Comparison of ENCODE assay signal across 13 cellular contexts in the genomic region with DNA sequence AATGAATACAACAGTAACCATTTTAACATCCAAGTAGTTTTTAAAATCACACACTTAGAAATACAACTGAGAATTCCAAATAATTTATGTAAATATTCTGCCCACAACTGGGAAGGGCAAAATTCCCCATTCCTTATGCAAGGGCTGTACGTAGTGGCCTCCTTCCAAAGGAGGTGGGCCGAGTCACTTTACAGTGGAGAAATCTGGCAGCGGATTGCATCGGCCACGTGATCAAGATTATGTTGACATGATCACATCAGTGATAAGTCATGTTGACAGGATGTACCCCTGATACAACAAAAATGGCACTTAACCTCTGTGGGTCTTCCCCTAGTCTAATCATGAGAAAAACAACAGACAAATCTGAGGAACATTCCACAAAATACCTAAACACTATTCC.
DNase-seq lines count a peak whose midpoint lies in the region; ATAC-seq, FAIRE-seq and TF ChIP-seq lines count a peak whose summit lies in the region.
"Had no signal": no experiment of that assay in that cellular context is flagged by ENCODE, and none has a peak within 500 bp of the region (broad histone marks: within the 10 kb centered on the region; RNA-seq: fewer than 3 reads in every experiment).

No MANE protein-coding gene starts in this region.

- no peak for TF ChIP-seq RAD21 in SK-N-SH (IDR thresholded peaks at IDR 0.05; ENCODE audit: low read length)

- TF ChIP-seq POLR2A in GM12891 (IDR thresholded peaks at IDR 0.05; ENCODE audit: low read depth, low read length), result no peak

- H3F3A ChIP-seq in SK-N-SH (replicated peaks; ENCODE audit: insufficient read depth), result peaks cover 9% of the 10 kb centered on the region

- no peaks in the 10 kb centered on the region for H3K9me3 ChIP-seq in SK-N-SH
- H3K9me3 ChIP-seq: vagina had no signal

- TF ChIP-seq CTCF in SK-N-SH (IDR thresholded peaks at IDR 0.05) (no peak), astrocyte of the cerebellum (IDR thresholded peaks at IDR 0.05; ENCODE audit: low read depth, low read length, missing control alignments) (no peak)

- no peaks in the 10 kb centered on the region for H3K27me3 Mint-ChIP-seq in activated naive CD8-positive, alpha-beta T cell treated with anti-CD3 and anti-CD28 coated beads, Interleukin-2, amount 50 U/mL, for 24 hours
- H3K27me3 Mint-ChIP-seq: T-helper 17 cell had no signal

- no peak for ATAC-seq in SK-N-SH treated with all-trans-retinoic acid at 6 μM for 48 hours
- ATAC-seq in activated naive CD8-positive, alpha-beta T cell treated with anti-CD3 and anti-CD28 coated beads, Interleukin-2, amount 50 U/mL, for 24 hours, result no peak
- ATAC-seq: left ventricle myocardium superior, T-helper 17 cell had no signal

- H3K27ac ChIP-seq in SK-N-SH (ENCODE audit: low read depth in 2 of 2, low read length in 1 of 2) (no peak overlapping the region), temporal lobe (ENCODE audit: low read depth, low read length) (peak overlapping the region; percentile 45)
- H3K27ac ChIP-seq: vagina had no signal

- TF ChIP-seq EP300 in SK-N-SH (IDR thresholded peaks at IDR 0.05; ENCODE audit: borderline replicate concordance in 1 of 2, low read depth in 1 of 2, low read length in 1 of 2), result no peak

- H3K27me3 ChIP-seq in SK-N-SH (ENCODE audit: insufficient read depth), result no peaks in the 10 kb centered on the region
- H3K27me3 ChIP-seq: vagina had no signal

- H4K20me1 ChIP-seq in SK-N-SH (ENCODE audit: insufficient read depth), result no peaks in the 10 kb centered on the region

- no peak overlapping the region for H2AFZ ChIP-seq in SK-N-SH (ENCODE audit: low read depth)

- H3K4me2 ChIP-seq in SK-N-SH, result no peak overlapping the region

- peaks cover 0 to 12% of the 10 kb centered on the region in 2 experiments for H3K36me3 ChIP-seq in SK-N-SH (replicated peaks in 1 of 2; ENCODE audit: control insufficient read depth in 1 of 2, insufficient read depth in 2 of 2, low read length in 1 of 2)
- H3K36me3 ChIP-seq: vagina had no signal

- CTCF ChIA-PET in SK-N-SH (lab: Yijun Ruan, JAX), result no interaction called here

- no peak overlapping the region for H3K27ac Mint-ChIP-seq in activated naive CD8-positive, alpha-beta T cell treated with anti-CD3 and anti-CD28 coated beads, Interleukin-2, amount 50 U/mL, for 24 hours
- H3K27ac Mint-ChIP-seq: T-helper 17 cell had no signal

- in situ Hi-C loops in astrocyte of the cerebellum (cut with HindIII; ENCODE audit: low sequenced_read_pairs), result no loop called here

- H3K4me1 ChIP-seq in SK-N-SH (ENCODE audit: control insufficient read depth in 1 of 2, insufficient read depth in 2 of 2, low read depth in 1 of 2, low read length in 1 of 2), result peaks cover 0 to 46% of the 10 kb centered on the region in 2 experiments; a peak in 3 of 4 replicates

- FAIRE-seq in GM12891 (lab: Jason Lieb, UNC), result no peak

- peaks cover 97% of the 10 kb centered on the region for H3K79me2 ChIP-seq in SK-N-SH (ENCODE audit: insufficient read depth)

- H3K9ac ChIP-seq in SK-N-SH, result no peak overlapping the region

- no peaks in the 10 kb centered on the region for H3K9me3 Mint-ChIP-seq in activated naive CD8-positive, alpha-beta T cell treated with anti-CD3 and anti-CD28 coated beads, Interleukin-2, amount 50 U/mL, for 24 hours

- peaks cover 4% of the 10 kb centered on the region for H3K36me3 Mint-ChIP-seq in activated naive CD8-positive, alpha-beta T cell treated with anti-CD3 and anti-CD28 coated beads, Interleukin-2, amount 50 U/mL, for 24 hours (ENCODE audit: low read depth)

- DNase-seq in SK-N-SH (no peak), astrocyte of the cerebellum (ENCODE audit: low read depth) (peak; percentile 26), glomerular endothelial cell (ENCODE audit: extremely low read depth, low read depth, low spot score) (peak; percentile 18), GM12891 (ENCODE audit: insufficient read length, low spot score) (no peak), DMS114 treated with DMSO at 0.1 percent for 48 hours (lab: John Stamatoyannopoulos, UW; ENCODE audit: unreplicated experiment) (no peak)
- DNase-seq in activated naive CD8-positive, alpha-beta T cell treated with anti-CD3 and anti-CD28 coated beads, Interleukin-2, amount 50 U/mL, for 24 hours, result no peak
- DNase-seq: GDM1, left ventricle myocardium superior, NCI-H526 treated with DMSO at 0.1 percent for 48 hours, T-helper 17 cell had no signal

- no peak overlapping the region for H3K4me3 Mint-ChIP-seq in activated naive CD8-positive, alpha-beta T cell treated with anti-CD3 and anti-CD28 coated beads, Interleukin-2, amount 50 U/mL, for 24 hours
- H3K4me3 Mint-ChIP-seq: T-helper 17 cell had no signal

- H3K4me1 Mint-ChIP-seq in activated naive CD8-positive, alpha-beta T cell treated with anti-CD3 and anti-CD28 coated beads, Interleukin-2, amount 50 U/mL, for 24 hours, result peaks cover 8% of the 10 kb centered on the region

- 56% methylated on average over 5 of the region's 5 CpGs for WGBS in SK-N-SH (ENCODE audit: low lambda C conversion rate)

- POLR2A ChIA-PET in SK-N-SH (lab: Yijun Ruan, JAX), result no interaction called here

- no peak overlapping the region for H3K4me3 ChIP-seq in SK-N-SH (ENCODE audit: low read depth in 2 of 2, low read length in 1 of 2)
- H3K4me3 ChIP-seq in astrocyte of the cerebellum (ENCODE audit: low read depth, low read length), result no peak overlapping the region
- H3K4me3 ChIP-seq: vagina had no signal

- no peaks in the 10 kb centered on the region for H3K9me2 ChIP-seq in SK-N-SH

TF ChIP-seq in SK-N-SH, 30 proteins besides CTCF, POLR2A, EP300 and RAD21 (continues in another document):
- TF ChIP-seq RCOR1 (IDR thresholded peaks at IDR 0.05; ENCODE audit: low read length) (no peak), POLR2AphosphoS5 (IDR thresholded peaks at IDR 0.05; ENCODE audit: low read depth, low read length) (no peak), NFIC (IDR thresholded peaks at IDR 0.05; ENCODE audit: borderline replicate concordance) (no peak), TAF1 (IDR thresholded peaks at IDR 0.05; ENCODE audit: borderline replicate concordance, low read depth, low read length) (no peak)
- TF ChIP-seq, protein P1, sequence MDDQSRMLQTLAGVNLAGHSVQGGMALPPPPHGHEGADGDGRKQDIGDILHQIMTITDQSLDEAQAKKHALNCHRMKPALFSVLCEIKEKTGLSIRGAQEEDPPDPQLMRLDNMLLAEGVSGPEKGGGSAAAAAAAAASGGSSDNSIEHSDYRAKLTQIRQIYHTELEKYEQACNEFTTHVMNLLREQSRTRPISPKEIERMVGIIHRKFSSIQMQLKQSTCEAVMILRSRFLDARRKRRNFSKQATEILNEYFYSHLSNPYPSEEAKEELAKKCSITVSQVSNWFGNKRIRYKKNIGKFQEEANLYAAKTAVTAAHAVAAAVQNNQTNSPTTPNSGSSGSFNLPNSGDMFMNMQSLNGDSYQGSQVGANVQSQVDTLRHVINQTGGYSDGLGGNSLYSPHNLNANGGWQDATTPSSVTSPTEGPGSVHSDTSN (IDR thresholded peaks at IDR 0.05), result 0 out of 2 replicates have a peak, but pooled peaks have one; percentile 18

TF ChIP-seq in SK-N-SH treated with all-trans-retinoic acid at 6 μM for 48 hours, 23 proteins besides CTCF, POLR2A, EP300 and RAD21 (continues in another document):
- no peak for TF ChIP-seq TOX (CRISPR knock-in tag; IDR thresholded peaks at IDR 0.05; ENCODE audit: borderline replicate concordance)
- no peak for TF ChIP-seq ZNF70 (CRISPR knock-in tag; IDR thresholded peaks at IDR 0.05)
- TF ChIP-seq PPARA (CRISPR knock-in tag; IDR thresholded peaks at IDR 0.05; ENCODE audit: borderline replicate concordance), result no peak
- TF ChIP-seq ESRRG (CRISPR knock-in tag; IDR thresholded peaks at IDR 0.05), result no peak
- no peak for TF ChIP-seq RARB (CRISPR knock-in tag; IDR thresholded peaks at IDR 0.05)
- TF ChIP-seq ISL1 (CRISPR knock-in tag; IDR thresholded peaks at IDR 0.05), result no peak
- TF ChIP-seq, protein P2, sequence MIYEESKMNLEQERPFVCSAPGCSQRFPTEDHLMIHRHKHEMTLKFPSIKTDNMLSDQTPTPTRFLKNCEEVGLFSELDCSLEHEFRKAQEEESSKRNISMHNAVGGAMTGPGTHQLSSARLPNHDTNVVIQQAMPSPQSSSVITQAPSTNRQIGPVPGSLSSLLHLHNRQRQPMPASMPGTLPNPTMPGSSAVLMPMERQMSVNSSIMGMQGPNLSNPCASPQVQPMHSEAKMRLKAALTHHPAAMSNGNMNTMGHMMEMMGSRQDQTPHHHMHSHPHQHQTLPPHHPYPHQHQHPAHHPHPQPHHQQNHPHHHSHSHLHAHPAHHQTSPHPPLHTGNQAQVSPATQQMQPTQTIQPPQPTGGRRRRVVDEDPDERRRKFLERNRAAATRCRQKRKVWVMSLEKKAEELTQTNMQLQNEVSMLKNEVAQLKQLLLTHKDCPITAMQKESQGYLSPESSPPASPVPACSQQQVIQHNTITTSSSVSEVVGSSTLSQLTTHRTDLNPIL (CRISPR knock-in tag; IDR thresholded peaks at IDR 0.05; ENCODE audit: low read depth), result no peak
- no peak for TF ChIP-seq GLIS3 (CRISPR knock-in tag; IDR thresholded peaks at IDR 0.05)
- TF ChIP-seq SNAI2 (CRISPR knock-in tag; IDR thresholded peaks at IDR 0.05), result no peak
- TF ChIP-seq ZNF565 (CRISPR knock-in tag; conservative IDR thresholded peaks at IDR 0.05; ENCODE audit: low read depth), result no peak

TF ChIP-seq in GM12891, 5 proteins besides CTCF, POLR2A, EP300 and RAD21:
- TF ChIP-seq TAF1 (IDR thresholded peaks at IDR 0.05; ENCODE audit: low read depth, low read length) (no peak), SPI1 (IDR thresholded peaks at IDR 0.05; ENCODE audit: low read depth, low read length) (no peak), POU2F2 (IDR thresholded peaks at IDR 0.05; ENCODE audit: low read depth, low read length) (no peak), POLR2AphosphoS5 (IDR thresholded peaks at IDR 0.05; ENCODE audit: low read depth, low read length) (no peak), PAX5 (IDR thresholded peaks at IDR 0.05; ENCODE audit: insufficient read depth, low read length, severe bottlenecking) (no peak)

Comparison
In these comparisons a context has a peak if more than half of its experiments do, and no peak if none do; other contexts are left out.
1. DNase-seq: peak in astrocyte of the cerebellum (single experiment) and glomerular endothelial cell (single experiment); none in SK-N-SH (single experiment), GM12891 (single experiment), DMS114 treated with DMSO at 0.1 percent for 48 hours (single experiment) and activated naive CD8-positive, alpha-beta T cell treated with anti-CD3 and anti-CD28 coated beads, Interleukin-2, amount 50 U/mL, for 24 hours (single experiment).